In the genomic region with DNA sequence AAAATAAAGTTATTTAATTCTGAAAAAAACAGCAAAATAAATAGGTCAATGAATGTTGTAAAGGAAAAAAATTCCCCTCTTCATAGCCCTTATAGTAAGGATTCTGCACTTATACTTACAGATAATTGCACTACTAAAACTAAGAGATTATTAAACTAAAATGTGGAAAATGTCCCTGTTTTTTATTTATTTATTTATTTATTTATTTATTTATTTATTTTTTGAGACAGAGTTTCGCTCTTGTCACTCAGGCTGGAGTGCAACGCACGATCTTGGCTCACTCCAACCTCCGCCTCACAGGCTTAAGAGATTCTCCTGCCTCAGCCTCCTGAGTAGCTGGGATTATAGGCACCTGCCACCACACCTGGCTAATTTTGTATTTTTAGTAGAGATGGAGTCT, we compare ENCODE assay signal across 1 cellular context. TPM values are rescaled to one million over a fixed set of nuclear protein-coding genes. Genes with fewer than 3 reads are reported as not detected.
"Had no signal": no experiment of that assay in that cellular context is flagged by ENCODE, and none has a peak within 500 bp of the region (broad histone marks: within the 10 kb centered on the region; RNA-seq: fewer than 3 reads in every experiment).

No MANE protein-coding gene starts in this region.

RNA-seq across cellular contexts. Expression of gene ZC3H12C, which starts 25.2 kb away (rescaled TPM):
- polyA plus RNA-seq: IgD-negative memory B cell had no signal
